ENCODE assay signal across 8 cellular contexts in genomic region chr1:117093091-117093534, GRCh38. TPM values are rescaled to one million over a fixed set of nuclear protein-coding genes. Genes with fewer than 3 reads are reported as not detected.
A peak's percentile ranks its signal among the peaks of the same experiment; 100 is the strongest.
DNase-seq lines count a peak whose midpoint lies in the region; ATAC-seq and TF ChIP-seq lines count a peak whose summit lies in the region.

No MANE protein-coding gene starts in this region.

- TF ChIP-seq CTCF in choroid plexus epithelial cell (conservative IDR thresholded peaks at IDR 0.05; ENCODE audit: low read depth, low read length), result no peak

- peak overlapping the region; percentile 77 for H3K9ac ChIP-seq in mesenchymal stem cell (ENCODE audit: low read length)

- H3K4me3 ChIP-seq in choroid plexus epithelial cell (ENCODE audit: low read depth, low read length) (no peak overlapping the region), mesenchymal stem cell (ENCODE audit: insufficient read depth in 1 of 2, low read depth in 1 of 2, low read length in 2 of 2) (peak overlapping the region in 1 of 2 experiments; percentile 29)

- no peak overlapping the region for H3K18ac ChIP-seq in mesenchymal stem cell (ENCODE audit: low read depth in 1 of 2, low read length in 2 of 2)

- DNase-seq in stimulated activated CD4-positive, alpha-beta T cell treated with anti-CD3 and anti-CD28 coated beads, Interleukin-4, amount 100 ng/mL, for 1 hour, result peak; percentile 15
- DNase-seq in stimulated activated CD4-positive, alpha-beta T cell treated with anti-CD3 and anti-CD28 coated beads, Interleukin-4, amount 100 ng/mL, for 4 hours, result no peak
- DNase-seq in choroid plexus epithelial cell (ENCODE audit: low read depth), result peak; percentile 99
- peak; percentile 99 for DNase-seq in mesenchymal stem cell
- DNase-seq in MV-4-11 (lab: John Stamatoyannopoulos, UW), result no peak
- DNase-seq in activated CD8-positive, alpha-beta memory T cell treated with anti-CD3 and anti-CD28 coated beads, Interleukin-2, amount 50 U/mL, for 4 hours, result no peak
- DNase-seq in NCI-H526 (lab: John Stamatoyannopoulos, UW), result no peak

- no peaks in the 10 kb centered on the region for H3K79me1 ChIP-seq in mesenchymal stem cell (replicated peaks; ENCODE audit: low read length, poor library complexity, severe bottlenecking)

- H3K9me3 ChIP-seq in mesenchymal stem cell (ENCODE audit: control insufficient read depth, low read length), result no peaks in the 10 kb centered on the region

- H4K8ac ChIP-seq in mesenchymal stem cell (ENCODE audit: low read length), result no peak overlapping the region

- no peak overlapping the region for H4K91ac ChIP-seq in mesenchymal stem cell (ENCODE audit: low read length)

- H2BK120ac ChIP-seq in mesenchymal stem cell (ENCODE audit: low read depth, low read length), result no peak overlapping the region

- H3K4ac ChIP-seq in mesenchymal stem cell (ENCODE audit: low read depth in 1 of 2, low read length in 2 of 2), result no peak overlapping the region

- H3K27ac ChIP-seq in mesenchymal stem cell (ENCODE audit: low read length, poor library complexity, severe bottlenecking), result peak overlapping the region; percentile 84

- H2AFZ ChIP-seq in mesenchymal stem cell (ENCODE audit: low read depth, low read length), result no peak overlapping the region

- no peak overlapping the region for H2BK5ac ChIP-seq in mesenchymal stem cell (ENCODE audit: low read depth, low read length, poor library complexity, severe bottlenecking)

- H2BK15ac ChIP-seq in mesenchymal stem cell (ENCODE audit: low read depth, poor library complexity, severe bottlenecking), result no peak overlapping the region

- no peak overlapping the region for H2AK5ac ChIP-seq in mesenchymal stem cell (ENCODE audit: low read length, severe bottlenecking)

- H3K4me1 ChIP-seq in mesenchymal stem cell (ENCODE audit: control insufficient read depth, insufficient read depth, low read depth, low read length), result peaks cover 10% of the 10 kb centered on the region

- WGBS in mesenchymal stem cell, result 2% methylated on average over 6 of the region's 7 CpGs

- no peak for ATAC-seq in GM21360 (IDR thresholded peaks at IDR 0.05; ENCODE audit: unreplicated experiment)

- H3K27me3 ChIP-seq in mesenchymal stem cell (ENCODE audit: control insufficient read depth in 1 of 2, insufficient read depth in 1 of 2, low read length in 2 of 2), result no peaks in the 10 kb centered on the region

- no peak overlapping the region for H2BK12ac ChIP-seq in mesenchymal stem cell (ENCODE audit: low read length in 2 of 2)

- peaks cover 3 to 35% of the 10 kb centered on the region in 2 experiments for H3K36me3 ChIP-seq in mesenchymal stem cell (ENCODE audit: control insufficient read depth in 1 of 2, insufficient read depth in 2 of 2, low read depth in 1 of 2, low read length in 2 of 2)

- no peak overlapping the region for H3K4me2 ChIP-seq in mesenchymal stem cell (ENCODE audit: low read length, poor library complexity, severe bottlenecking)

- no peak overlapping the region for H3K14ac ChIP-seq in mesenchymal stem cell (ENCODE audit: low read length in 2 of 2)

- H3K23ac ChIP-seq in mesenchymal stem cell (ENCODE audit: low read length in 2 of 2), result no peak overlapping the region

RNA-seq across cellular contexts. Expression of gene TRIM45, which starts 28.4 kb away (rescaled TPM):
- 1.7 TPM for polyA plus RNA-seq in mesenchymal stem cell (2013, experiment 1 of 2)
- polyA plus RNA-seq in mesenchymal stem cell (2013, experiment 2 of 2), result 1.8 TPM

RNA-seq across cellular contexts. Expression of gene TTF2, which starts 33.0 kb away (rescaled TPM):
- polyA plus RNA-seq in mesenchymal stem cell (2013, experiment 1 of 2), result 5.1 TPM
- 6.3 TPM for polyA plus RNA-seq in mesenchymal stem cell (2013, experiment 2 of 2)

Comparison
In these comparisons a context has a peak if more than half of its experiments do, and no peak if none do; other contexts are left out.
1. DNase-seq: peak in stimulated activated CD4-positive, alpha-beta T cell treated with anti-CD3 and anti-CD28 coated beads, Interleukin-4, amount 100 ng/mL, for 1 hour (single experiment), choroid plexus epithelial cell (single experiment) and mesenchymal stem cell (single experiment); none in stimulated activated CD4-positive, alpha-beta T cell treated with anti-CD3 and anti-CD28 coated beads, Interleukin-4, amount 100 ng/mL, for 4 hours (0 of 2), MV-4-11 (single experiment), activated CD8-positive, alpha-beta memory T cell treated with anti-CD3 and anti-CD28 coated beads, Interleukin-2, amount 50 U/mL, for 4 hours (single experiment) and NCI-H526 (0 of 2).